In the genomic region with DNA sequence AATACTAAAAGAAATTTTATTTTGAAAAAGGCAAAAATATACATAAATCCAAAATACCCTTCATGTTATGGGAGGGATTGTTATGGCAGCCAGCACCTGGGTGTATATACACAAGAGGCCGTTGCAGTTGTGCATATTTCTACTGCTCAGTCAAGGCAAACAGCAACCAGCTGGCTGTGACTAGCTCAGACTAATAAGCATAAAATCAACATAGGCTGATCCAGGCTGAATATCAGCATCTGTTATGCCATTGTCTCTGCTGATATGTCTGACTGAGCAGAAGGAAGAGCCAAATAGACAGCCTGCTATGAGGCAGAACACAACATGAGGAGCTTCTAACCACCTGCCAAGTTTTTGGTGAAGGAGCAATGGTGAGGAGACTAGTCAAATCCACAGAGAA, we compare ENCODE assay signal across 11 cellular contexts.
A peak's percentile ranks its signal among the peaks of the same experiment; 100 is the strongest.
DNase-seq lines count a peak whose midpoint lies in the region; ATAC-seq and TF ChIP-seq lines count a peak whose summit lies in the region.
"Had no signal": no experiment of that assay in that cellular context is flagged by ENCODE, and none has a peak within 500 bp of the region (broad histone marks: within the 10 kb centered on the region; RNA-seq: fewer than 3 reads in every experiment).

No MANE protein-coding gene starts in this region.

- no peaks in the 10 kb centered on the region for H3K4me1 Mint-ChIP-seq in naive thymus-derived CD8-positive, alpha-beta T cell

- H3K27ac ChIP-seq in SJSA1, result peak overlapping the region; percentile 80

- no peak for ATAC-seq in GM21619 (IDR thresholded peaks at IDR 0.05; ENCODE audit: unreplicated experiment)
- no peak for ATAC-seq in GM19351 (IDR thresholded peaks at IDR 0.05; ENCODE audit: unreplicated experiment)
- ATAC-seq in naive thymus-derived CD8-positive, alpha-beta T cell, result no peak
- ATAC-seq in GM19397 (IDR thresholded peaks at IDR 0.05; ENCODE audit: unreplicated experiment), result no peak

- DNase-seq in AG10803 (ENCODE audit: low read depth) (peak; percentile 71), NCI-H1417 (lab: John Stamatoyannopoulos, UW) (peak; percentile 22 to 80 (median 42)), SJSA1 (ENCODE audit: low read depth in 1 of 2, low spot score in 2 of 2) (peak in 1 of 2 experiments; percentile 36), glomerular visceral epithelial cell (ENCODE audit: extremely low spot score) (peak; percentile 56)
- no peak for DNase-seq in naive thymus-derived CD8-positive, alpha-beta T cell
- DNase-seq: activated CD4-positive, alpha-beta T cell treated with anti-CD3 and anti-CD28 coated beads for 4 hours; CD4-positive, alpha-beta memory T cell; cerebellar nuclear complex had no signal

- TF ChIP-seq CTCF in AG10803 (conservative IDR thresholded peaks at IDR 0.05; ENCODE audit: low read length), result no peak

- H3K4me3 Mint-ChIP-seq in naive thymus-derived CD8-positive, alpha-beta T cell, result no peak overlapping the region
- H3K4me3 Mint-ChIP-seq: CD4-positive, alpha-beta memory T cell had no signal

- no peaks in the 10 kb centered on the region for H3K9me3 ChIP-seq in SJSA1 (replicated peaks)

- H3K27me3 ChIP-seq in SJSA1 (replicated peaks), result no peaks in the 10 kb centered on the region

- no peaks in the 10 kb centered on the region for H3K27me3 Mint-ChIP-seq in naive thymus-derived CD8-positive, alpha-beta T cell
- H3K27me3 Mint-ChIP-seq: CD4-positive, alpha-beta memory T cell had no signal

- no peaks in the 10 kb centered on the region for H3K36me3 Mint-ChIP-seq in naive thymus-derived CD8-positive, alpha-beta T cell
- H3K36me3 Mint-ChIP-seq: CD4-positive, alpha-beta memory T cell had no signal

- no peak overlapping the region for H3K27ac Mint-ChIP-seq in naive thymus-derived CD8-positive, alpha-beta T cell
- H3K27ac Mint-ChIP-seq: CD4-positive, alpha-beta memory T cell had no signal

- H3K4me3 ChIP-seq in AG10803 (ENCODE audit: low read length) (no peak overlapping the region), SJSA1 (no peak overlapping the region)

- POLR2A ChIA-PET in naive thymus-derived CD8-positive, alpha-beta T cell (lab: Charles Lee), result no interaction called here

- peaks cover 27% of the 10 kb centered on the region for H3K4me1 ChIP-seq in SJSA1 (replicated peaks)

- H3K36me3 ChIP-seq in SJSA1, result no peaks in the 10 kb centered on the region

- peaks cover 0 to 9% (median 3%) of the 10 kb centered on the region in 9 donors for H3K9me3 Mint-ChIP-seq in naive thymus-derived CD8-positive, alpha-beta T cell

Comparison
In these comparisons a context has a peak if more than half of its experiments do, and no peak if none do; other contexts are left out.
1. DNase-seq: peak in AG10803 (single experiment), NCI-H1417 (3 of 3) and glomerular visceral epithelial cell (single experiment); none in naive thymus-derived CD8-positive, alpha-beta T cell (0 of 10).